In genomic region chr22:39299829-39300178, GRCh38 we compare ENCODE assay signal across 8 cellular contexts. TPM values are rescaled to one million over a fixed set of nuclear protein-coding genes. Genes with fewer than 3 reads are reported as not detected.
DNase-seq lines count a peak whose midpoint lies in the region; ATAC-seq and TF ChIP-seq lines count a peak whose summit lies in the region.

No MANE protein-coding gene starts in this region.

- H3K36me3 ChIP-seq in GM23338 (ENCODE audit: insufficient read depth) (no peaks in the 10 kb centered on the region), spleen (no peaks in the 10 kb centered on the region)

- no peak for TF ChIP-seq CTCF in GM23338 (conservative IDR thresholded peaks at IDR 0.05; ENCODE audit: low read depth in 2 of 2)
- TF ChIP-seq CTCF in RWPE1 (conservative IDR thresholded peaks at IDR 0.05; ENCODE audit: low read depth): no peak
- no peak for TF ChIP-seq CTCF in spleen (IDR thresholded peaks at IDR 0.05 in 8 of 11, conservative IDR thresholded peaks at IDR 0.05 in 3 of 11)
- no peak for TF ChIP-seq CTCF in GM10248 (IDR thresholded peaks at IDR 0.05; ENCODE audit: control extremely low read depth, extremely low read depth, low read depth, missing control alignments)

- peaks cover 26% of the 10 kb centered on the region for H3K4me1 Mint-ChIP-seq in GM23338

- H3K79me2 ChIP-seq in GM23338 (replicated peaks; ENCODE audit: insufficient read depth): no peaks in the 10 kb centered on the region

- intact Hi-C loops in spleen (cut with DNase I; ENCODE audit: low total_unique reads): loop anchor here (10.0 kb wide), 1 partner anchor 45 kb away; no protein-coding TSS in a partner anchor

- 25 to 34% (median 27%) methylated on average over 6 of the region's 6 CpGs for WGBS in spleen, 5 donors

- ATAC-seq in GM23338: peak; percentile 4; the same call in 1 of the 3 replicates
- no peak for ATAC-seq in HG03139 (IDR thresholded peaks at IDR 0.05; ENCODE audit: unreplicated experiment)
- no peak for ATAC-seq in HG03097 (IDR thresholded peaks at IDR 0.05; ENCODE audit: low FRiP score, unreplicated experiment)

- H3K9me3 Mint-ChIP-seq in GM23338: peaks cover 9% of the 10 kb centered on the region; the same call in 2 of the 3 replicates

- H3K9me2 ChIP-seq in GM23338 (ENCODE audit: insufficient read depth): no peaks in the 10 kb centered on the region

- TF ChIP-seq POLR2A in spleen (IDR thresholded peaks at IDR 0.05): no peak

- no peak overlapping the region for H3K4me2 ChIP-seq in GM23338

- H2AFZ ChIP-seq in GM23338: peak overlapping the region; percentile 23; the same call in 1 of the 2 replicates

- H3K4me1 ChIP-seq in GM23338 (ENCODE audit: insufficient read depth): peaks cover 18% of the 10 kb centered on the region; the same call in 1 of the 2 replicates
- peaks cover 16 to 55% (median 40%) of the 10 kb centered on the region in 6 donors for H3K4me1 ChIP-seq in spleen

- POLR2A ChIA-PET in RWPE1 (lab: Yijun Ruan, JAX; ENCODE audit: low non-redundant PET) (no interaction called here), GM10248 (lab: Yijun Ruan, JAX) (interaction anchor here (0.7 to 1.5 kb wide), 4 partner anchors 15 to 20 kb away, joined by 3 to 6 read pairs (median 4); partner anchors contain the start of gene RPL3)

- no peak overlapping the region for H3K4me3 ChIP-seq in GM23338
- H3K4me3 ChIP-seq in spleen: peak overlapping the region in 2 of 8 donors; percentile 9 to 45

- DNase-seq in GM23338 (ENCODE audit: low spot score): peak; percentile 52
- no peak for DNase-seq in RWPE1 (ENCODE audit: low spot score)
- DNase-seq in left kidney (ENCODE audit: low read depth, low spot score): peak; percentile 53
- DNase-seq in spleen: no peak
- no peak for DNase-seq in GM19240 (ENCODE audit: insufficient read length, low spot score)
- DNase-seq in GM10248 (ENCODE audit: extremely low spot score): no peak

- H3K36me3 Mint-ChIP-seq in GM23338 (ENCODE audit: low read depth): no peaks in the 10 kb centered on the region; the same call in 1 of the 3 replicates

- no peak overlapping the region for H3K27ac Mint-ChIP-seq in GM23338

- H3K27me3 ChIP-seq in GM23338 (ENCODE audit: insufficient read depth): no peaks in the 10 kb centered on the region
- no peaks in the 10 kb centered on the region for H3K27me3 ChIP-seq in spleen (replicated peaks in 1 of 7)

- H3K27me3 Mint-ChIP-seq in GM23338 (ENCODE audit: insufficient read depth, low read depth, poor library complexity): peaks cover 12% of the 10 kb centered on the region

- H3K9me3 ChIP-seq in spleen: no peaks in the 10 kb centered on the region

- H3F3A ChIP-seq in GM23338 (replicated peaks; ENCODE audit: low read depth): 0 out of 2 replicates have a peak, but pooled peaks cover 6% of the 10 kb centered on the region

- H3K4me3 Mint-ChIP-seq in GM23338: no peak overlapping the region

- H3K27ac ChIP-seq in GM23338 (ENCODE audit: low read depth): 0 out of 2 replicates have a peak overlapping the region, but pooled peaks have one; percentile 48
- peak overlapping the region; percentile 45 for H3K27ac ChIP-seq in RWPE1
- peak overlapping the region in 5 of 8 donors; percentile 44 to 74 (median 58) for H3K27ac ChIP-seq in spleen

- CTCF ChIA-PET in RWPE1 (lab: Yijun Ruan, JAX): no interaction called here
- CTCF ChIA-PET in GM10248 (lab: Yijun Ruan, JAX): interaction anchor here (0.9 to 11.6 kb wide), 7 partner anchors 11 to 229 kb away, joined by 3 to 131 read pairs (median 3); no protein-coding TSS in a partner anchor

- no peaks in the 10 kb centered on the region for H4K20me1 ChIP-seq in GM23338 (replicated peaks; ENCODE audit: insufficient read depth)

TF ChIP-seq in GM23338, 12 proteins besides CTCF, POLR2A, EP300 and RAD21 (continues in another document):
- TF ChIP-seq REST (IDR thresholded peaks at IDR 0.05; ENCODE audit: unreplicated experiment) (no peak), JUNB (IDR thresholded peaks at IDR 0.05; ENCODE audit: unreplicated experiment) (no peak), ZNF114 (CRISPR knock-in tag; IDR thresholded peaks at IDR 0.05) (no peak), STAT1 (IDR thresholded peaks at IDR 0.05; ENCODE audit: unreplicated experiment) (no peak), EZH2phosphoT487 (IDR thresholded peaks at IDR 0.05; ENCODE audit: unreplicated experiment) (no peak)

RNA-seq across cellular contexts. Expression of gene RPL3, which starts 19.6 kb away (rescaled TPM):
- 2,755 and 3,244 TPM in 2 replicates for total RNA-seq in GM23338 (2014; rRNA removed; shearing (Covaris generic))
- polyA plus RNA-seq in GM23338 (2016; fragmentation: Nextera tagmentation; extraction: Ambion mirVana) (1,846 and 1,983 TPM in 2 replicates), spleen (1,000 to 10,000 TPM; 4,418 to 6,240 (median 4,821) TPM)
- total RNA-seq in spleen: 1,000 to 10,000 TPM; 1,607 to 2,098 (median 1,685) TPM

RNA-seq across cellular contexts. Expression of gene SYNGR1, which starts 50.0 kb away (rescaled TPM):
- 12.3 and 30.9 TPM in 2 replicates for total RNA-seq in GM23338 (2014; rRNA removed; shearing (Covaris generic))
- 37.0 and 37.7 TPM in 2 replicates for polyA plus RNA-seq in GM23338 (2016; fragmentation: Nextera tagmentation; extraction: Ambion mirVana)
- 10 to 100 TPM in 4 of 7 donors, 1 to 10 TPM in 3; 8.0 to 32.3 (median 16.1) TPM for total RNA-seq in spleen
- polyA plus RNA-seq in spleen: 10 to 100 TPM in 2 of 3 donors, 1 to 10 TPM in 1; 9.5 to 35.1 (median 10.5) TPM

RNA-seq across cellular contexts. Expression of gene PDGFB, which starts 55.0 kb away (rescaled TPM):
- 5.2 and 8.0 TPM in 2 replicates for total RNA-seq in GM23338 (2014; rRNA removed; shearing (Covaris generic))
- polyA plus RNA-seq in GM23338 (2016; fragmentation: Nextera tagmentation; extraction: Ambion mirVana) (1.9 and 2.2 TPM in 2 replicates), spleen (1 to 10 TPM; 1.7 to 8.2 (median 2.0) TPM)
- 10 to 100 TPM in 2 of 7 donors, 1 to 10 TPM in 5; 2.4 to 20.5 (median 9.3) TPM for total RNA-seq in spleen

Comparison
In these comparisons a context has a peak if more than half of its experiments do, and no peak if none do; other contexts are left out.
1. DNase-seq: peak in GM23338 (single experiment) and left kidney (single experiment); none in RWPE1 (single experiment), spleen (single experiment), GM19240 (single experiment) and GM10248 (single experiment).
2. Peak in every context shown above with its lines, with median percentiles within 50 percentile points of each other: H3K27ac ChIP-seq.